ENCODE assay signal across 2 cellular contexts in the genomic region with DNA sequence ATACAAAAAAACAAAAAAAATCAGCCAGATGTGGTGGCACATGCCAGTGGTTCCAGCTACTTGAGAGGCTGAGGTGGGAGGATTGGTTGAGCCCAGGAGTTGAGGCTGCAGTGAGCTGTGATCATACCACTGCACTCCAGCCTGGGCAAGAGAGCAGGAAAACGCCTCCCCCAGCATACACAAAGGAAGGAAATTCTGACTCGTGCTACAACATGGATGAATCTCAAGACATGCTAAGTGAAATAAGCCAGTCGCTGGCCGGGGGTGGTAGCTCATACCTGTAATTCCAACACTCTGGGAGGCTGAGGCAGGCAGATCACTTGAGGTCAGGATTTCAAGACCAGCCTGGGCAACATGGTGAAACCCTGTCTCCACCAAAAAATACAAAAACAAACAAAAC. TPM values are rescaled to one million over a fixed set of nuclear protein-coding genes. Genes with fewer than 3 reads are reported as not detected.
"Had no signal": no experiment of that assay in that cellular context is flagged by ENCODE, and none has a peak within 500 bp of the region (broad histone marks: within the 10 kb centered on the region; RNA-seq: fewer than 3 reads in every experiment).

No MANE protein-coding gene starts in this region.

RNA-seq across cellular contexts. Expression of a gene that starts 30.8 kb away (rescaled TPM):
- total RNA-seq: cardiac muscle cell had no signal
- polyA plus RNA-seq: cardiac muscle cell, foreskin keratinocyte had no signal
